Comparison of ENCODE assay signal across 8 cellular contexts in genomic region chr20:20568604-20569205, GRCh38.
A peak's percentile ranks its signal among the peaks of the same experiment; 100 is the strongest.
DNase-seq lines count a peak whose midpoint lies in the region; ATAC-seq, FAIRE-seq and TF ChIP-seq lines count a peak whose summit lies in the region.

No MANE protein-coding gene starts in this region.

- no peaks in the 10 kb centered on the region for H3K27me3 ChIP-seq in stomach

- peak; percentile 84 for TF ChIP-seq CTCF in D721Med (IDR thresholded peaks at IDR 0.05; ENCODE audit: insufficient read depth, missing control alignments)
- TF ChIP-seq CTCF in kidney (IDR thresholded peaks at IDR 0.05; ENCODE audit: borderline replicate concordance, extremely low read depth, insufficient read depth) = peak; percentile 53
- TF ChIP-seq CTCF in stomach (IDR thresholded peaks at IDR 0.05) = peak in 5 of 7 experiments; percentile 38 to 61 (median 51)

- 15 to 22% (median 20%) methylated on average over 3 of the region's 3 CpGs for WGBS in stomach, 5 donors

- H3K9me3 ChIP-seq in kidney (ENCODE audit: control insufficient read depth in 1 of 2, low read length in 2 of 2) = no peaks in the 10 kb centered on the region
- no peaks in the 10 kb centered on the region for H3K9me3 ChIP-seq in stomach

- no peak for TF ChIP-seq EP300 in stomach (IDR thresholded peaks at IDR 0.05)

- TF ChIP-seq POLR2A in stomach (IDR thresholded peaks at IDR 0.05) = no peak

- H3K36me3 ChIP-seq in kidney (ENCODE audit: control insufficient read depth in 1 of 2, insufficient read depth in 2 of 2, low read length in 2 of 2) = peaks cover 3 to 8% of the 10 kb centered on the region in 2 donors
- H3K36me3 ChIP-seq in stomach = peaks cover 10 to 67% (median 51%) of the 10 kb centered on the region in 4 donors

- H3K9ac ChIP-seq in kidney (ENCODE audit: low read length in 2 of 2) = no peak overlapping the region

- H3K4me3 ChIP-seq in kidney (ENCODE audit: low read length in 2 of 2) = no peak overlapping the region
- no peak overlapping the region for H3K4me3 ChIP-seq in stomach

- no peak for ATAC-seq in HG02852 (IDR thresholded peaks at IDR 0.05; ENCODE audit: unreplicated experiment)

- FAIRE-seq in D721Med (lab: Jason Lieb, UNC) (no peak), kidney (lab: Jason Lieb, UNC) (peak; percentile 96)

- H3K27ac ChIP-seq in kidney (ENCODE audit: low read depth in 2 of 2, low read length in 2 of 2) = no peak overlapping the region
- H3K27ac ChIP-seq in stomach = no peak overlapping the region

- intact Hi-C loops in kidney (cut with DNase I) (no loop called here), stomach (cut with DNase I; ENCODE audit: low total_unique reads) (loop anchor here (5.0 kb wide), 1 partner anchor 206 kb away; no protein-coding TSS in a partner anchor)

- H3K4me1 ChIP-seq in kidney (ENCODE audit: control insufficient read depth in 1 of 2, insufficient read depth in 1 of 2, low read depth in 1 of 2, low read length in 2 of 2) (no peaks in the 10 kb centered on the region), stomach (peaks cover 0 to 19% (median 8%) of the 10 kb centered on the region in 4 donors)

- DNase-seq in D721Med (ENCODE audit: insufficient read length, low spot score) (no peak), HCEC 1CT (peak; percentile 56), NCI-H748 (lab: John Stamatoyannopoulos, UW; ENCODE audit: unreplicated experiment) (peak; percentile 83), amniotic stem cell (lab: John Stamatoyannopoulos, UW) (peak; percentile 40), kidney (no peak), stomach (no peak), occipital lobe (lab: John Stamatoyannopoulos, UW) (no peak)

Comparison
In these comparisons a context has a peak if more than half of its experiments do, and no peak if none do; other contexts are left out.
1. DNase-seq: peak in HCEC 1CT (single experiment), NCI-H748 (single experiment) and amniotic stem cell (single experiment); none in D721Med (single experiment), kidney (single experiment), stomach (single experiment) and occipital lobe (single experiment).
2. Peak in every context shown above with its lines, with median percentiles within 50 percentile points of each other: CTCF ChIP-seq.